Comparison of ENCODE assay signal across 28 cellular contexts in genomic region chr15:36495464-36495863, GRCh38.
"Had no signal": no experiment of that assay in that cellular context is flagged by ENCODE, and none has a peak within 500 bp of the region (broad histone marks: within the 10 kb centered on the region; RNA-seq: fewer than 3 reads in every experiment).

No MANE protein-coding gene starts in this region.

- ATAC-seq: activated CD4-positive, CD25-positive, alpha-beta regulatory T cell treated with anti-CD3 and anti-CD28 coated beads, Interleukin-2, amount 50 U/mL, for 24 hours; foreskin keratinocyte; heart right ventricle; left ventricle myocardium superior; stimulated activated effector memory CD8-positive, alpha-beta T cell treated with anti-CD3 and anti-CD28 coated beads, Interleukin-12 subunit alpha, Interleukin-12 subunit beta, amount 100 ng/mL, for 72 hours had no signal

- DNase-seq: activated CD4-positive, alpha-beta T cell treated with anti-CD3 and anti-CD28 coated beads for 48 hours; activated CD4-positive, alpha-beta T cell treated with anti-CD3 and anti-CD28 coated beads, Interleukin-2, amount 50 U/mL, for 48 hours; activated CD8-positive, alpha-beta memory T cell treated with anti-CD3 and anti-CD28 coated beads, Interleukin-2, amount 50 U/mL, for 4 hours; activated gamma-delta T cell; activated naive CD4-positive, alpha-beta T cell treated with anti-CD3 and anti-CD28 coated beads, Interleukin-2, amount 10 ng/mL, durations not matched to agents 7 days and 5 days; activated T-cell treated with anti-CD3 and anti-CD28 coated beads, Interleukin-2, amount 50 U/mL, for 1 hour; amniotic stem cell; foreskin keratinocyte; heart right ventricle; left ventricle myocardium superior; ovary; sigmoid colon; small intestine; stimulated activated CD4-positive, alpha-beta T cell treated with anti-CD3 and anti-CD28 coated beads, Interleukin-4, amount 100 ng/mL, for 24 hours; substantia nigra; T1000; upper lobe of left lung; WERI-Rb-1 had no signal

- H3K9me3 ChIP-seq: breast epithelium, esophagus muscularis mucosa, heart right ventricle, ovary, sigmoid colon, upper lobe of left lung, vagina had no signal

- H3K27me3 ChIP-seq: breast epithelium, esophagus muscularis mucosa, foreskin keratinocyte, heart right ventricle, ovary, sigmoid colon, upper lobe of left lung, vagina had no signal

- H3K27ac Mint-ChIP-seq: activated naive CD4-positive, alpha-beta T cell treated with anti-CD3 and anti-CD28 coated beads, Interleukin-2, amount 10 ng/mL, durations not matched to agents 7 days and 5 days; activated T-helper 1 cell treated with anti-CD3 and anti-CD28 coated beads, Interleukin-12 subunit alpha, Interleukin-12 subunit beta, Interleukin-2, Interleukin-4 antibody, amounts not matched to agents 30 ng/mL and 10 ng/mL and 1 ng/mL, durations not matched to agents 14 hours and 24 hours and 36 hours; dendritic cell treated with granulocyte-macrophage colony-stimulating factor and Interleukin-4, amounts not matched to agents 40 ng/mL and 50 ng/mL, for 4 days; progenitor cell of endocrine pancreas; stimulated activated effector memory CD8-positive, alpha-beta T cell treated with anti-CD3 and anti-CD28 coated beads, Interleukin-12 subunit alpha, Interleukin-12 subunit beta, amount 100 ng/mL, for 72 hours; stimulated activated naive CD8-positive, alpha-beta T cell treated with anti-CD3 and anti-CD28 coated beads, Interleukin-15, Interleukin-2, amounts not matched to agents 100 ng/mL and 50 ng/mL, for 24 hours had no signal

- H3K27me3 Mint-ChIP-seq: activated naive CD4-positive, alpha-beta T cell treated with anti-CD3 and anti-CD28 coated beads, Interleukin-2, amount 10 ng/mL, durations not matched to agents 7 days and 5 days; dendritic cell treated with granulocyte-macrophage colony-stimulating factor and Interleukin-4, amounts not matched to agents 40 ng/mL and 50 ng/mL, for 4 days; progenitor cell of endocrine pancreas had no signal

- H3K9me3 Mint-ChIP-seq: activated naive CD4-positive, alpha-beta T cell treated with anti-CD3 and anti-CD28 coated beads, Interleukin-2, amount 10 ng/mL, durations not matched to agents 7 days and 5 days; activated T-helper 1 cell treated with anti-CD3 and anti-CD28 coated beads, Interleukin-12 subunit alpha, Interleukin-12 subunit beta, Interleukin-2, Interleukin-4 antibody, amounts not matched to agents 30 ng/mL and 10 ng/mL and 1 ng/mL, durations not matched to agents 14 hours and 24 hours and 36 hours; central memory CD8-positive, alpha-beta T cell; dendritic cell treated with granulocyte-macrophage colony-stimulating factor and Interleukin-4, amounts not matched to agents 40 ng/mL and 50 ng/mL, for 4 days; stimulated activated effector memory CD8-positive, alpha-beta T cell treated with anti-CD3 and anti-CD28 coated beads, Interleukin-12 subunit alpha, Interleukin-12 subunit beta, amount 100 ng/mL, for 72 hours; stimulated activated naive CD8-positive, alpha-beta T cell treated with anti-CD3 and anti-CD28 coated beads, Interleukin-15, Interleukin-2, amounts not matched to agents 100 ng/mL and 50 ng/mL, for 24 hours had no signal

- H3K36me3 ChIP-seq: breast epithelium, esophagus muscularis mucosa, heart right ventricle, ovary, sigmoid colon, upper lobe of left lung, vagina, WERI-Rb-1 had no signal

- H3K27ac ChIP-seq: breast epithelium, esophagus muscularis mucosa, foreskin keratinocyte, heart right ventricle, ovary, sigmoid colon, upper lobe of left lung, vagina, WERI-Rb-1 had no signal

- H3K4me3 Mint-ChIP-seq: activated naive CD4-positive, alpha-beta T cell treated with anti-CD3 and anti-CD28 coated beads, Interleukin-2, amount 10 ng/mL, durations not matched to agents 7 days and 5 days; activated T-helper 1 cell treated with anti-CD3 and anti-CD28 coated beads, Interleukin-12 subunit alpha, Interleukin-12 subunit beta, Interleukin-2, Interleukin-4 antibody, amounts not matched to agents 30 ng/mL and 10 ng/mL and 1 ng/mL, durations not matched to agents 14 hours and 24 hours and 36 hours; central memory CD8-positive, alpha-beta T cell; dendritic cell treated with granulocyte-macrophage colony-stimulating factor and Interleukin-4, amounts not matched to agents 40 ng/mL and 50 ng/mL, for 4 days; stimulated activated effector memory CD8-positive, alpha-beta T cell treated with anti-CD3 and anti-CD28 coated beads, Interleukin-12 subunit alpha, Interleukin-12 subunit beta, amount 100 ng/mL, for 72 hours; stimulated activated naive CD8-positive, alpha-beta T cell treated with anti-CD3 and anti-CD28 coated beads, Interleukin-15, Interleukin-2, amounts not matched to agents 100 ng/mL and 50 ng/mL, for 24 hours had no signal

- H3K4me1 Mint-ChIP-seq: activated naive CD4-positive, alpha-beta T cell treated with anti-CD3 and anti-CD28 coated beads, Interleukin-2, amount 10 ng/mL, durations not matched to agents 7 days and 5 days; central memory CD8-positive, alpha-beta T cell; stimulated activated effector memory CD8-positive, alpha-beta T cell treated with anti-CD3 and anti-CD28 coated beads, Interleukin-12 subunit alpha, Interleukin-12 subunit beta, amount 100 ng/mL, for 72 hours had no signal

- H3K4me1 ChIP-seq: breast epithelium, foreskin keratinocyte, upper lobe of left lung had no signal

- FAIRE-seq: small intestine had no signal

- H3K36me3 Mint-ChIP-seq: activated naive CD4-positive, alpha-beta T cell treated with anti-CD3 and anti-CD28 coated beads, Interleukin-2, amount 10 ng/mL, durations not matched to agents 7 days and 5 days; stimulated activated effector memory CD8-positive, alpha-beta T cell treated with anti-CD3 and anti-CD28 coated beads, Interleukin-12 subunit alpha, Interleukin-12 subunit beta, amount 100 ng/mL, for 72 hours had no signal

- H3K4me3 ChIP-seq: breast epithelium, esophagus muscularis mucosa, heart right ventricle, ovary, sigmoid colon, upper lobe of left lung, vagina had no signal
